Comparison of ENCODE assay signal across 1 cellular context in genomic region chr12:52341066-52341580, GRCh38.
TF ChIP-seq lines count a peak whose summit lies in the region.

No MANE protein-coding gene starts in this region.

TF ChIP-seq in H1, 55 proteins besides CTCF, POLR2A, EP300 and RAD21:
- no peak for TF ChIP-seq USF2 (IDR thresholded peaks at IDR 0.05; ENCODE audit: low read length)
- no peak for TF ChIP-seq ATF2 (IDR thresholded peaks at IDR 0.05; ENCODE audit: low read length)
- no peak for TF ChIP-seq YY1 (IDR thresholded peaks at IDR 0.05; ENCODE audit: low read depth, low read length)
- TF ChIP-seq CHD2 (IDR thresholded peaks at IDR 0.05; ENCODE audit: low read length): no peak
- no peak for TF ChIP-seq KDM5A (IDR thresholded peaks at IDR 0.05; ENCODE audit: low read length)
- TF ChIP-seq SIX5 (IDR thresholded peaks at IDR 0.05; ENCODE audit: low read depth, low read length): no peak
- TF ChIP-seq BRCA1 (IDR thresholded peaks at IDR 0.05; ENCODE audit: low read depth, low read length): no peak
- TF ChIP-seq CEBPB (IDR thresholded peaks at IDR 0.05; ENCODE audit: low read depth, low read length): no peak
- TF ChIP-seq BACH1 (IDR thresholded peaks at IDR 0.05; ENCODE audit: low read length): no peak
- TF ChIP-seq GABPA (IDR thresholded peaks at IDR 0.05; ENCODE audit: borderline replicate concordance, insufficient read depth, low read length): no peak
- no peak for TF ChIP-seq ASH2L (IDR thresholded peaks at IDR 0.05; ENCODE audit: low read length)
- TF ChIP-seq RBBP5 (IDR thresholded peaks at IDR 0.05; ENCODE audit: borderline replicate concordance, low read depth, low read length): no peak
- no peak for TF ChIP-seq SP2 (IDR thresholded peaks at IDR 0.05; ENCODE audit: low read length)
- no peak for TF ChIP-seq NRF1 (IDR thresholded peaks at IDR 0.05; ENCODE audit: low read depth, low read length)
- TF ChIP-seq HDAC6 (IDR thresholded peaks at IDR 0.05; ENCODE audit: low read depth, low read length): no peak
- no peak for TF ChIP-seq KDM1A (IDR thresholded peaks at IDR 0.05; ENCODE audit: borderline replicate concordance, low read length)
- TF ChIP-seq TBP (IDR thresholded peaks at IDR 0.05; ENCODE audit: low read depth, low read length): no peak
- TF ChIP-seq BCL11A (IDR thresholded peaks at IDR 0.05; ENCODE audit: low read depth in 2 of 2, low read length in 2 of 2): no peak
TF ChIP-seq in H1: peak in this region for 0.
